8 cellular contexts compared by ENCODE assay signal in the genomic region with DNA sequence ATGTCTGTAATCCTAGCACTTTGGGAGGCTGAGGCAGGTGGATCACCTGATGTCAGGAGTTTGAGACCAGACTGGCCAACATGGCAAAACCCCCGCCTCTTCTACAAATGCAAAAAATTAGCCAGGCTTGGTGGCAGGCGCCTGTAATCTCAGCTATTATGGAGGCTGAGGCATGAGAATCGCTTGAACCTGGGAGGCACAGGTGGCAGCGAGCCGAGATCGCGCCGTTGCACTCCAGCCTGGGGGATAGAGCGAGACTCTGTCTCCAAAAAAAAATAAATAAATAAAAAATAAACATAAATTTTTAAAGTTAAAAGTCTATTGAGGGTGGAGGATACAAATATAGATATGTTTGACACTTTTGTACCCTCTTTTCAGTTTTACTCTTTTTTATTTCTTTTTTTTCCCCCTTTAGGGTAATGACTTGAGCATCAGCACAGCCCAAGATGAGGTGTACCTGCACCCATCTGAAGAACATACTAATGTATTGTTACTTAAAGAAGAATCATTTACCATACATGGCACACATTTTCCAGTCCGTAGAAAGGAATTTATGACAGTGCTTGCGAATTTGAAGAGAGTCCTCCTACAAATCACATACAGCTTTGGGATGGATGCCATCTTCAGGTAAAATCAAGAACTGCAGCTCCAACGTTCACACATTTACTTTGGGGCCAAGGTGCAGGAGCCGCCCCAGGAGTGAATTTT.
DNase-seq lines count a peak whose midpoint lies in the region; ATAC-seq and TF ChIP-seq lines count a peak whose summit lies in the region.

No MANE protein-coding gene starts in this region.

- CTCF ChIA-PET in activated CD8-positive, alpha-beta T cell treated with anti-CD3 and anti-CD28 coated beads, Interleukin-2, amount 10 ng/mL, durations not matched to agents 7 days and 5 days (lab: Charles Lee), result interaction anchor here (0.6 to 1.8 kb wide), 11 partner anchors 9 to 526 kb away, joined by 3 to 5 read pairs (median 3); no protein-coding TSS in a partner anchor

- no peaks in the 10 kb centered on the region for H3K9me3 ChIP-seq in upper lobe of left lung

- no peak overlapping the region for H3K27ac Mint-ChIP-seq in activated CD8-positive, alpha-beta T cell treated with anti-CD3 and anti-CD28 coated beads, Interleukin-2, amount 10 ng/mL, durations not matched to agents 7 days and 5 days
- H3K27ac Mint-ChIP-seq in nephron, result no peak overlapping the region

- no peak for TF ChIP-seq EP300 in upper lobe of left lung (IDR thresholded peaks at IDR 0.05)

- H3K36me3 ChIP-seq in upper lobe of left lung, result no peaks in the 10 kb centered on the region

- H3K9me3 Mint-ChIP-seq in activated CD8-positive, alpha-beta T cell treated with anti-CD3 and anti-CD28 coated beads, Interleukin-2, amount 10 ng/mL, durations not matched to agents 7 days and 5 days (ENCODE audit: insufficient read depth), result no peaks in the 10 kb centered on the region
- H3K9me3 Mint-ChIP-seq in nephron, result no peaks in the 10 kb centered on the region

- DNase-seq in D341Med (ENCODE audit: low spot score), result peak; percentile 63
- peak; percentile 63 for DNase-seq in NCI-H526 treated with DMSO at 0.1 percent for 48 hours (lab: John Stamatoyannopoulos, UW)
- peak; percentile 67 for DNase-seq in activated CD8-positive, alpha-beta T cell treated with anti-CD3 and anti-CD28 coated beads, Interleukin-2, amount 10 ng/mL, durations not matched to agents 7 days and 5 days
- DNase-seq in upper lobe of left lung, result peak in 1 of 2 donors; percentile 52

- no peak overlapping the region for H3K27ac ChIP-seq in upper lobe of left lung

- peaks cover 18% of the 10 kb centered on the region for H3K27me3 Mint-ChIP-seq in activated CD8-positive, alpha-beta T cell treated with anti-CD3 and anti-CD28 coated beads, Interleukin-2, amount 10 ng/mL, durations not matched to agents 7 days and 5 days (ENCODE audit: low read depth)
- H3K27me3 Mint-ChIP-seq in nephron (ENCODE audit: low read depth), result peaks cover 4% of the 10 kb centered on the region

- TF ChIP-seq POLR2A in upper lobe of left lung (IDR thresholded peaks at IDR 0.05), result no peak

- no peaks in the 10 kb centered on the region for H3K36me3 Mint-ChIP-seq in activated CD8-positive, alpha-beta T cell treated with anti-CD3 and anti-CD28 coated beads, Interleukin-2, amount 10 ng/mL, durations not matched to agents 7 days and 5 days (ENCODE audit: low read depth)
- H3K36me3 Mint-ChIP-seq in nephron (ENCODE audit: low read depth), result no peaks in the 10 kb centered on the region

- ATAC-seq in GM19324 (IDR thresholded peaks at IDR 0.05; ENCODE audit: low FRiP score, unreplicated experiment) (peak; percentile 82), HG03280 (IDR thresholded peaks at IDR 0.05; ENCODE audit: unreplicated experiment) (peak; percentile 80), esophagus mucosa (peak; percentile 75), upper lobe of left lung (ENCODE audit: low FRiP score in 2 of 2) (peak in 1 of 2 donors; percentile 69)
- peak; percentile 70 for ATAC-seq in activated CD8-positive, alpha-beta T cell treated with anti-CD3 and anti-CD28 coated beads, Interleukin-2, amount 10 ng/mL, durations not matched to agents 7 days and 5 days

- no peak overlapping the region for H3K4me3 Mint-ChIP-seq in activated CD8-positive, alpha-beta T cell treated with anti-CD3 and anti-CD28 coated beads, Interleukin-2, amount 10 ng/mL, durations not matched to agents 7 days and 5 days
- H3K4me3 Mint-ChIP-seq in nephron, result no peak overlapping the region

- H3K4me3 ChIP-seq in upper lobe of left lung, result no peak overlapping the region

- H3K4me1 Mint-ChIP-seq in activated CD8-positive, alpha-beta T cell treated with anti-CD3 and anti-CD28 coated beads, Interleukin-2, amount 10 ng/mL, durations not matched to agents 7 days and 5 days (ENCODE audit: low read depth), result no peaks in the 10 kb centered on the region
- peaks cover 13% of the 10 kb centered on the region for H3K4me1 Mint-ChIP-seq in nephron

- no peaks in the 10 kb centered on the region for H3K27me3 ChIP-seq in upper lobe of left lung

- H3K4me1 ChIP-seq in upper lobe of left lung, result no peaks in the 10 kb centered on the region

- POLR2A ChIA-PET in activated CD8-positive, alpha-beta T cell treated with anti-CD3 and anti-CD28 coated beads, Interleukin-2, amount 10 ng/mL, durations not matched to agents 7 days and 5 days (lab: Charles Lee), result no interaction called here

- 67 to 69% methylated on average over 13 of the region's 13 CpGs for WGBS in upper lobe of left lung, 2 donors

- TF ChIP-seq CTCF in nephron (IDR thresholded peaks at IDR 0.05; ENCODE audit: unreplicated experiment in 3 of 3) (peak; percentile 88 to 96 (median 92)), upper lobe of left lung (IDR thresholded peaks at IDR 0.05) (peak; percentile 56 to 76 (median 68))
